Comparison of ENCODE assay signal across 11 cellular contexts in the genomic region with DNA sequence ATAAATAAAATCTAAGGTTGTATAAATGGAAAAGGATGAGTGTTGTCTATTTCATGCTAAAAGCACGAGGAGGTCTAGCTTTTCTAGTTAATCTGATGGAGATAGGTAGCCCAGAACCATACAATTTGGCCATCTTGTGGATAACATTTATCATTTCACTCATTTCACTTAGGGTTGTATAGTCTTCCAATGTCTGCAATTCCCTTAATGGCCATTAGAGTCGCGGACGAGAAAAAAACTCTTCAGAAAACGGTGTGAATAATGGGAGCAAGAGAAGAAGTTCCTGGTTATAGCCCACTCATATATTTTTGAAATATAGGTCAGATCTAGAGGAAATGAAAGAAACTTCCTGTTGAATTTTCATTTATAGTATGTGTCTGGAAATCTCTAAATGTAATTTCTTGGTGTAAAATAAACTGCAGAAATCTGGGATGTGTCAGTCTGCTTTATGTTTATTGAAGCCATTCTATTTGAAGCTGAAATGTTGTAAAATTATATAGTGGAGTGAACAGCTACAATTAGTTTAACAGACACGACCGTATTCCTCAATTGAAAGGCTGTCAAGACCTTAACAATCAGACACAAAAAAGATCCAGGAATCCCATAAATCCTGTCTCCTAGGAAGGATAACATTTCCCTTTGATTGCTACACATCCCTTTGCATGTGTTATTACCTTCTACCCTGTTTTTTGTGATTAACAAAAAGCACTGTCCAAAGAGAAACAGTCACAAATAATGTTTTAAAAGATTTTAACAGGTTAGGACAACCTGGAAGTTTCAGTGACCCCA. TPM values are rescaled to one million over a fixed set of nuclear protein-coding genes. Genes with fewer than 3 reads are reported as not detected.
DNase-seq lines count a peak whose midpoint lies in the region; ATAC-seq and TF ChIP-seq lines count a peak whose summit lies in the region.
"Had no signal": no experiment of that assay in that cellular context is flagged by ENCODE, and none has a peak within 500 bp of the region (broad histone marks: within the 10 kb centered on the region; RNA-seq: fewer than 3 reads in every experiment).

No MANE protein-coding gene starts in this region.

- H3K27ac Mint-ChIP-seq in memory B cell = no peak overlapping the region

- TF ChIP-seq EP300 in sigmoid colon (IDR thresholded peaks at IDR 0.05) = no peak

- no peaks in the 10 kb centered on the region for H3K27me3 ChIP-seq in BLaER1 treated with 17β-estradiol and CSF1 and Interleukin-3, amounts not matched to agents 10 nM and 100 nM
- H3K27me3 ChIP-seq in sigmoid colon = no peaks in the 10 kb centered on the region

- peaks cover 7% of the 10 kb centered on the region for H3K27me3 Mint-ChIP-seq in memory B cell

- no peak overlapping the region for H3K27ac ChIP-seq in BLaER1 treated with 17β-estradiol and CSF1 and Interleukin-3, amounts not matched to agents 10 nM and 100 nM
- H3K27ac ChIP-seq in sigmoid colon = no peak overlapping the region

- H3K4me1 ChIP-seq in BLaER1 treated with 17β-estradiol and CSF1 and Interleukin-3, amounts not matched to agents 10 nM and 100 nM = peaks cover 0 to 13% (median 8%) of the 10 kb centered on the region in 10 experiments; a peak in 10 of 20 replicates
- H3K4me1 ChIP-seq in sigmoid colon = peaks cover 0 to 4% (median 0%) of the 10 kb centered on the region in 4 donors

- peak; percentile 42 for DNase-seq in LoVo (ENCODE audit: low spot score)
- no peak for DNase-seq in astrocyte of the cerebellum (ENCODE audit: low read depth)
- no peak for DNase-seq in memory B cell (ENCODE audit: low spot score in 2 of 2)
- DNase-seq in NCI-H1436 treated with DMSO at 0.1 percent for 48 hours (lab: John Stamatoyannopoulos, UW) = no peak
- DNase-seq in anterior cingulate cortex (lab: John Stamatoyannopoulos, UW) = no peak
- DNase-seq in sigmoid colon = no peak
- DNase-seq: head of caudate nucleus; NCI-H345; stimulated activated CD8-positive, alpha-beta memory T cell treated with anti-CD3 and anti-CD28 coated beads, Interleukin-4, amount 100 ng/mL, for 48 hours had no signal

- H3K4me3 ChIP-seq in BLaER1 treated with 17β-estradiol and CSF1 and Interleukin-3, amounts not matched to agents 10 nM and 100 nM = no peak overlapping the region
- H3K4me3 ChIP-seq in astrocyte of the cerebellum (ENCODE audit: low read depth, low read length) (no peak overlapping the region), sigmoid colon (no peak overlapping the region)

- no peaks in the 10 kb centered on the region for H3K9me3 ChIP-seq in BLaER1 treated with 17β-estradiol and CSF1 and Interleukin-3, amounts not matched to agents 10 nM and 100 nM (replicated peaks in 1 of 11)
- no peaks in the 10 kb centered on the region for H3K9me3 ChIP-seq in sigmoid colon

- no peak overlapping the region for H3K4me3 Mint-ChIP-seq in memory B cell

- intact Hi-C loops in sigmoid colon (cut with DNase I) = no loop called here

- H3K36me3 ChIP-seq in BLaER1 treated with 17β-estradiol and CSF1 and Interleukin-3, amounts not matched to agents 10 nM and 100 nM = no peaks in the 10 kb centered on the region
- H3K36me3 ChIP-seq in sigmoid colon = no peaks in the 10 kb centered on the region

- no peaks in the 10 kb centered on the region for H3K36me3 Mint-ChIP-seq in memory B cell

- no peaks in the 10 kb centered on the region for H3K9me3 Mint-ChIP-seq in memory B cell

- H3K4me2 ChIP-seq in BLaER1 treated with 17β-estradiol and CSF1 and Interleukin-3, amounts not matched to agents 10 nM and 100 nM = peak overlapping the region in 7 of 11 experiments; percentile 3 to 17 (median 5); a peak in 5 of 22 replicates

- no peak overlapping the region for H3K9ac ChIP-seq in BLaER1 treated with 17β-estradiol and CSF1 and Interleukin-3, amounts not matched to agents 10 nM and 100 nM

- in situ Hi-C loops in astrocyte of the cerebellum (cut with HindIII; ENCODE audit: low sequenced_read_pairs) = no loop called here

- 18 to 53% methylated on average over 7 of the region's 7 CpGs for WGBS in sigmoid colon, 2 donors

- H3K4me1 Mint-ChIP-seq in memory B cell = no peaks in the 10 kb centered on the region

- no peak for TF ChIP-seq POLR2A in sigmoid colon (IDR thresholded peaks at IDR 0.05)

- ATAC-seq in memory B cell (ENCODE audit: low read depth) (peak; percentile 47), HG03439 (IDR thresholded peaks at IDR 0.05; ENCODE audit: unreplicated experiment) (no peak)

- H4K20me1 ChIP-seq in BLaER1 treated with 17β-estradiol and CSF1 and Interleukin-3, amounts not matched to agents 10 nM and 100 nM = no peaks in the 10 kb centered on the region

- TF ChIP-seq CTCF in astrocyte of the cerebellum (IDR thresholded peaks at IDR 0.05; ENCODE audit: low read depth, low read length, missing control alignments) (peak; percentile 40), sigmoid colon (IDR thresholded peaks at IDR 0.05) (peak in 2 of 4 experiments; percentile 31 to 54)

RNA-seq across cellular contexts. Expression of a gene that starts 47.7 kb away (rescaled TPM):
- total RNA-seq in sigmoid colon = 10 to 100 TPM; 30.8 to 48.2 (median 42.3) TPM
- 100 to 1,000 TPM in 1 of 3 donors, 10 to 100 TPM in 2; 70.9 to 143 (median 84.8) TPM for polyA plus RNA-seq in sigmoid colon
